Comparison of ENCODE assay signal across 19 cellular contexts in the genomic region with DNA sequence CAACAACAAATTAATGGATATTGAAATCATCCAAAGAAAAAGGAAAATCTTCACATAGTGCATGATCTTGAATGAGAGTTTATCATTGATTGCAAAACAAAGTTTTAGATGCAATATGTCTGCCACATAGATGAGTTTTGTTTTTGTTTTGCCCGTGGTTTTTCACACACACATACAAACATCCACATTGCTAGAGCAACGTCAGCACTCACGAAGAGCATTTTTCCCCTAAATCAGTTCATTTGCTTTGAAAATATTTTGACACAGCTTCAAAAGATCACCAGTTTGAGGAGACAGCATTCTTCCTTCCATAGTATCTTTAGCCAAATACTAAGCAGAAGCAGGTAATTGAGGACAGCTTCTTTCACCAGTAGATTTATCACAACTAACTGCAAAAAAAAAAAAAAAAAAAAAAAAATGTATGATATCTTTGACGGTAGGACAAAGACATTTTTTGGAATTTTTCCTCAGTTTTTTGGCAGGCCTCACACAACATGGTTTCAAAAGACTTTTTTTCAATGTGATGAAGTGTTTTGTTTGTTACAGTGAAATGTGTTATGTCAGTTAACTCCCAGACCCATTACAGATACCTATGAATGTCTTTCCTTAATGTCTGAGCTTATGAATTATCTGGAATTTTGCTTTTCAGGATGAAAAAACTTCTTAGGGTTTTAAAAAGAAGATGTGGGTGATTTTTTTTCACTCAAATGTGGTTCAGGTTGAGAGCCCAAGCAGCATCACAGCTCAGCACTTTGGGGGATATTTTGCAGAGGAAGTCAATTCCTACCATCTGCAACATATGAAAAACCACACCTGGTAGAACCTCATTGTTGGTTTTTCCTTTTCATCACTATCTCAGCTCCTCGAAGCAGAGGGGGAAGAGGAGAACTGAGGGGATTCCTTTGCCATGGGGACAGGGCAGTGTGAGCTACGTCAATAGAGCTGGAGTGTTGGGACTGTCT. TPM values are rescaled to one million over a fixed set of nuclear protein-coding genes. Genes with fewer than 3 reads are reported as not detected.
A peak's percentile ranks its signal among the peaks of the same experiment; 100 is the strongest.
DNase-seq lines count a peak whose midpoint lies in the region; ATAC-seq, FAIRE-seq and TF ChIP-seq lines count a peak whose summit lies in the region.
"Had no signal": no experiment of that assay in that cellular context is flagged by ENCODE, and none has a peak within 500 bp of the region (broad histone marks: within the 10 kb centered on the region; RNA-seq: fewer than 3 reads in every experiment).

No MANE protein-coding gene starts in this region.

- H3K4me1 ChIP-seq in IMR-90 (ENCODE audit: control insufficient read depth, insufficient read depth, low read length): peaks cover 14% of the 10 kb centered on the region
- H3K4me1 ChIP-seq in astrocyte (ENCODE audit: insufficient read depth, low read length): peaks cover 23% of the 10 kb centered on the region
- peaks cover 0 to 93% (median 32%) of the 10 kb centered on the region in 4 donors for H3K4me1 ChIP-seq in right lobe of liver
- H3K4me1 ChIP-seq: lower lobe of right lung, right atrium auricular region, suprapubic skin had no signal

- TF ChIP-seq CTCF in AG10803 (conservative IDR thresholded peaks at IDR 0.05; ENCODE audit: low read length): no peak
- TF ChIP-seq CTCF in IMR-90 (conservative IDR thresholded peaks at IDR 0.05; ENCODE audit: low read depth, low read length): no peak
- no peak for TF ChIP-seq CTCF in astrocyte (IDR thresholded peaks at IDR 0.05; ENCODE audit: insufficient read depth, low read depth, low read length)
- no peak for TF ChIP-seq CTCF in right lobe of liver (IDR thresholded peaks at IDR 0.05)
- no peak for TF ChIP-seq CTCF in type B pancreatic cell (conservative IDR thresholded peaks at IDR 0.05)

- H3K79me2 ChIP-seq in astrocyte (ENCODE audit: insufficient read depth, low read length): no peaks in the 10 kb centered on the region

- H3K9ac ChIP-seq in IMR-90 (ENCODE audit: low read depth, low read length): no peak overlapping the region
- H3K9ac ChIP-seq in astrocyte (ENCODE audit: low read length): no peak overlapping the region

- H3K18ac ChIP-seq in IMR-90 (ENCODE audit: low read depth, low read length): peak overlapping the region; percentile 62; the same call in 1 of the 2 replicates

- H3K4me2 ChIP-seq in IMR-90 (ENCODE audit: low read depth, low read length): no peak overlapping the region
- H3K4me2 ChIP-seq in astrocyte (ENCODE audit: low read length): no peak overlapping the region

- H3K23ac ChIP-seq in IMR-90 (ENCODE audit: low read depth, low read length): 0 out of 2 replicates have a peak overlapping the region, but pooled peaks have one; percentile 24

- H3K27ac Mint-ChIP-seq in astrocyte (ENCODE audit: unreplicated experiment) (no peak overlapping the region), type B pancreatic cell (no peak overlapping the region)
- H3K27ac Mint-ChIP-seq: activated CD4-positive, alpha-beta memory T cell treated with anti-CD3 and anti-CD28 coated beads for 36 hours; activated T-cell treated with anti-CD3 and anti-CD28 coated beads, Interleukin-2, amount 50 U/mL, for 72 hours had no signal

- peak overlapping the region; percentile 33; the same call in 1 of the 3 replicates for H2BK15ac ChIP-seq in IMR-90 (ENCODE audit: low read depth, low read length)

- H3K36me3 ChIP-seq in IMR-90 (ENCODE audit: control insufficient read depth, insufficient read depth, low read length) (no peaks in the 10 kb centered on the region), astrocyte (ENCODE audit: insufficient read depth, low read length) (no peaks in the 10 kb centered on the region), right lobe of liver (peaks cover 0 to 95% (median 34%) of the 10 kb centered on the region in 4 donors)
- H3K36me3 ChIP-seq: MG63, right atrium auricular region had no signal

- H2AFZ ChIP-seq in IMR-90 (replicated peaks; ENCODE audit: low read length, poor library complexity): peak overlapping the region; percentile 11
- no peak overlapping the region for H2AFZ ChIP-seq in astrocyte (ENCODE audit: low read depth, low read length)

- H3K36me3 Mint-ChIP-seq in astrocyte (ENCODE audit: low read depth, unreplicated experiment) (no peaks in the 10 kb centered on the region), type B pancreatic cell (no peaks in the 10 kb centered on the region)
- H3K36me3 Mint-ChIP-seq: activated CD4-positive, alpha-beta memory T cell treated with anti-CD3 and anti-CD28 coated beads for 36 hours had no signal

- no peak overlapping the region for H2AK9ac ChIP-seq in IMR-90 (replicated peaks; ENCODE audit: low read depth, low read length, poor library complexity)

- in situ Hi-C loops in IMR-90 (cut with MboI; ENCODE audit: low sequenced_read_pairs): no loop called here

- H2BK20ac ChIP-seq in IMR-90 (ENCODE audit: low read depth, low read length): peak overlapping the region; percentile 55; the same call in 1 of the 2 replicates

- peak overlapping the region; percentile 34 for H2BK5ac ChIP-seq in IMR-90 (ENCODE audit: low read depth, low read length, poor library complexity, severe bottlenecking)

- CTCF ChIA-PET in IMR-90 (lab: Yijun Ruan, JAX): interaction anchor here (0.9 to 2.4 kb wide), 3 partner anchors 17 to 118 kb away, joined by 3 to 6 read pairs (median 3); no protein-coding TSS in a partner anchor

- FAIRE-seq in astrocyte (lab: Jason Lieb, UNC): peak; percentile 50
- FAIRE-seq: H54 had no signal

- peak overlapping the region; percentile 27 to 46; a peak in 1 of 4 replicates for H4K8ac ChIP-seq in IMR-90 (ENCODE audit: low read depth in 2 of 2, low read length in 2 of 2)

- H4K91ac ChIP-seq in IMR-90 (ENCODE audit: insufficient read depth, low read depth, low read length): peak overlapping the region; percentile 49; the same call in 1 of the 2 replicates

- H3K4me1 Mint-ChIP-seq in astrocyte (ENCODE audit: low read depth, unreplicated experiment) (peaks cover 24% of the 10 kb centered on the region), type B pancreatic cell (ENCODE audit: unreplicated experiment) (peaks cover 16% of the 10 kb centered on the region)

- peak; percentile 76 for DNase-seq in AG10803 (ENCODE audit: low read depth)
- DNase-seq in IMR-90: no peak
- DNase-seq in astrocyte (ENCODE audit: low read depth): no peak
- DNase-seq in right lobe of liver: no peak
- DNase-seq in type B pancreatic cell (ENCODE audit: extremely low spot score, unreplicated experiment): no peak
- no peak for DNase-seq in stimulated activated naive CD4-positive, alpha-beta T cell treated with Interleukin-2 at 50 U/mL for 16 hours (lab: John Stamatoyannopoulos, UW)
- DNase-seq: activated CD4-positive, alpha-beta memory T cell treated with anti-CD3 and anti-CD28 coated beads for 36 hours; activated T-cell treated with anti-CD3 and anti-CD28 coated beads, Interleukin-2, amount 50 U/mL, for 72 hours; amygdala; lower lobe of right lung; MG63; NCI-H69; stimulated activated CD4-positive, alpha-beta T cell treated with anti-CD3 and anti-CD28 coated beads, Interleukin-2, amount 100 ng/mL, for 24 hours had no signal

- no peaks in the 10 kb centered on the region for H3K79me1 ChIP-seq in IMR-90 (ENCODE audit: low read depth in 1 of 2, low read length in 2 of 2)

- H3K27ac ChIP-seq in IMR-90 (ENCODE audit: insufficient read depth, low read length): no peak overlapping the region
- H3K27ac ChIP-seq in astrocyte (ENCODE audit: low read depth, low read length): no peak overlapping the region
- peak overlapping the region in 2 of 3 donors; percentile 45 to 62 for H3K27ac ChIP-seq in right lobe of liver
- H3K27ac ChIP-seq: lower lobe of right lung, right atrium auricular region, suprapubic skin had no signal

- dilution Hi-C loops in IMR-90 (cut with HindIII; ENCODE audit: low sequenced_read_pairs, unreplicated experiment): no loop called here

- WGBS in IMR-90 (ENCODE audit: extremely low coverage in 2 of 2, insufficient read length in 1 of 2), 2 experiments: no CpG with 5 or more reads among the region's 6 CpGs
- WGBS in right lobe of liver (ENCODE audit: insufficient coverage, low coverage, low lambda C conversion rate, missing lambda C conversion rate): 35% methylated on average over 6 of the region's 6 CpGs

- H4K5ac ChIP-seq in IMR-90 (ENCODE audit: low read depth, low read length): peak overlapping the region; percentile 64

- H3K27me3 Mint-ChIP-seq in astrocyte (ENCODE audit: low read depth, unreplicated experiment): no peaks in the 10 kb centered on the region
- H3K27me3 Mint-ChIP-seq in type B pancreatic cell: no peaks in the 10 kb centered on the region

- no peak overlapping the region for H3K4me3 Mint-ChIP-seq in astrocyte (ENCODE audit: unreplicated experiment)
- no peak overlapping the region for H3K4me3 Mint-ChIP-seq in type B pancreatic cell
- H3K4me3 Mint-ChIP-seq: activated CD4-positive, alpha-beta memory T cell treated with anti-CD3 and anti-CD28 coated beads for 36 hours; nephron had no signal

- POLR2A ChIA-PET in IMR-90 (lab: Charles Lee; ENCODE audit: unreplicated experiment): no interaction called here

- TF ChIP-seq RAD21 in IMR-90 (IDR thresholded peaks at IDR 0.05; ENCODE audit: low read length): no peak

- no TSS peak for BruUV-seq in IMR-90 (replicated peaks; lab: Mats Ljungman, UMichigan)

- H3K14ac ChIP-seq in IMR-90 (replicated peaks; ENCODE audit: low read depth, low read length): 0 out of 2 replicates have a peak overlapping the region, but pooled peaks have one; percentile 31

- TF ChIP-seq POLR2A in IMR-90 (IDR thresholded peaks at IDR 0.05; ENCODE audit: low read depth, low read length): no peak
- TF ChIP-seq POLR2A in right lobe of liver (IDR thresholded peaks at IDR 0.05): no peak

- H3K9me3 Mint-ChIP-seq in astrocyte (ENCODE audit: unreplicated experiment) (no peaks in the 10 kb centered on the region), type B pancreatic cell (no peaks in the 10 kb centered on the region)
- H3K9me3 Mint-ChIP-seq: activated CD4-positive, alpha-beta memory T cell treated with anti-CD3 and anti-CD28 coated beads for 36 hours; activated T-cell treated with anti-CD3 and anti-CD28 coated beads, Interleukin-2, amount 50 U/mL, for 72 hours; nephron had no signal

- H3K56ac ChIP-seq in IMR-90 (ENCODE audit: extremely low read depth, insufficient read depth, low read length): no peak overlapping the region

- no peaks in the 10 kb centered on the region for H3K27me3 ChIP-seq in IMR-90 (ENCODE audit: control insufficient read depth, insufficient read depth, low read length)
- no peaks in the 10 kb centered on the region for H3K27me3 ChIP-seq in astrocyte (ENCODE audit: insufficient read depth, low read length)
- no peaks in the 10 kb centered on the region for H3K27me3 ChIP-seq in right lobe of liver
- H3K27me3 ChIP-seq: MG63, right atrium auricular region, suprapubic skin had no signal

- ATAC-seq in IMR-90 (ENCODE audit: low read depth) (no peak), right lobe of liver (no peak), HG03097 (IDR thresholded peaks at IDR 0.05; ENCODE audit: low FRiP score, unreplicated experiment) (no peak), GM18498 (IDR thresholded peaks at IDR 0.05; ENCODE audit: unreplicated experiment) (no peak)
- ATAC-seq: lower lobe of right lung had no signal

- H4K20me1 ChIP-seq in IMR-90 (ENCODE audit: insufficient read depth, low read length) (no peaks in the 10 kb centered on the region), astrocyte (ENCODE audit: insufficient read depth, low read length) (no peaks in the 10 kb centered on the region)

- no peaks in the 10 kb centered on the region for H3K9me3 ChIP-seq in IMR-90 (ENCODE audit: control insufficient read depth, insufficient read depth, low read length)
- H3K9me3 ChIP-seq in astrocyte (ENCODE audit: insufficient read depth, low read depth, low read length): no peaks in the 10 kb centered on the region
- no peaks in the 10 kb centered on the region for H3K9me3 ChIP-seq in right lobe of liver
- H3K9me3 ChIP-seq: lower lobe of right lung, MG63, right atrium auricular region, suprapubic skin had no signal

- H3K4ac ChIP-seq in IMR-90 (ENCODE audit: low read depth, low read length): peak overlapping the region; percentile 8

- peaks cover 7% of the 10 kb centered on the region for H3K9me1 ChIP-seq in IMR-90 (ENCODE audit: insufficient read depth, low read length)

- H3K4me3 ChIP-seq in AG10803 (ENCODE audit: low read length) (no peak overlapping the region), IMR-90 (ENCODE audit: insufficient read depth, low read depth, low read length) (no peak overlapping the region), astrocyte (ENCODE audit: insufficient read depth, low read depth, low read length) (no peak overlapping the region), right lobe of liver (no peak overlapping the region)
- H3K4me3 ChIP-seq: lower lobe of right lung, MG63, right atrium auricular region, suprapubic skin had no signal

- peak overlapping the region; percentile 25 for H2BK120ac ChIP-seq in IMR-90 (ENCODE audit: low read depth, low read length)

- intact Hi-C loops in IMR-90 (cut with micrococcal nuclease) (loop anchor here (1.0 to 10.0 kb wide), 2 partner anchors 86 to 197 kb away; a partner anchor contains a TSS), right lobe of liver (cut with DNase I) (no loop called here)

- H2AK5ac ChIP-seq in IMR-90 (ENCODE audit: low read depth, low read length): peak overlapping the region; percentile 49; the same call in 1 of the 2 replicates

RNA-seq across cellular contexts. Expression of a gene that starts 31.6 kb away (rescaled TPM):
- total RNA-seq in IMR-90 (2012; rRNA removed): 57.2 and 59.9 TPM in 2 replicates
- 18.7 and 21.7 TPM in 2 replicates for polyA plus RNA-seq in IMR-90 (2012; rRNA removed)
- polyA plus RNA-seq in IMR-90 (2012; cell fraction: cytosol; rRNA removed): 6.1 and 8.5 TPM in 2 replicates
- polyA plus RNA-seq in IMR-90 (2012; cell fraction: nucleus; rRNA removed; ENCODE audit: low replicate concordance): 1.6 and 13.0 TPM in 2 replicates
- 1.6 and 3.4 TPM in 2 replicates for total RNA-seq in astrocyte
- 1,000 to 10,000 TPM in 3 of 6 experiments, 100 to 1,000 TPM in 3; 524 to 1,747 (median 931) TPM for total RNA-seq in right lobe of liver
- 6.4 and 10.3 TPM in 2 replicates for total RNA-seq in type B pancreatic cell (ENCODE audit: low replicate concordance)

Comparison
In these comparisons a context has a peak if more than half of its experiments do, and no peak if none do; other contexts are left out.
1. H3K27ac ChIP-seq: peak in right lobe of liver (2 of 3); none in IMR-90 (single experiment) and astrocyte (single experiment).